In genomic region chr4:63922146-63922545, GRCh38 we compare ENCODE assay signal across 25 cellular contexts.
"Had no signal": no experiment of that assay in that cellular context is flagged by ENCODE, and none has a peak within 500 bp of the region (broad histone marks: within the 10 kb centered on the region; RNA-seq: fewer than 3 reads in every experiment).

No MANE protein-coding gene starts in this region.

- ATAC-seq: activated CD4-positive, CD25-positive, alpha-beta regulatory T cell treated with anti-CD3 and anti-CD28 coated beads, Interleukin-2, amount 50 U/mL, for 24 hours; activated CD8-positive, alpha-beta T cell treated with anti-CD3 and anti-CD28 coated beads for 36 hours; activated T-cell treated with anti-CD3 and anti-CD28 coated beads, Interleukin-2, amount 50 U/mL, for 72 hours; K562; PC-3 had no signal

- H3K9me3 ChIP-seq: SJSA1 had no signal

- FAIRE-seq: K562, RCC 7860 had no signal

- H3K4me3 ChIP-seq: cardiac muscle cell, K562, SJSA1 had no signal

- H3K27ac ChIP-seq: brain microvascular endothelial cell, cardiac muscle cell, SJSA1, WERI-Rb-1 had no signal

- H3K4me1 ChIP-seq: SJSA1 had no signal

- H3K36me3 ChIP-seq: brain microvascular endothelial cell, cardiac muscle cell, SJSA1, WERI-Rb-1 had no signal

- H3K27me3 ChIP-seq: brain microvascular endothelial cell, cardiac muscle cell, SJSA1 had no signal

- DNase-seq: activated CD4-positive, alpha-beta T cell treated with anti-CD3 and anti-CD28 coated beads for 4 hours; activated CD8-positive, alpha-beta memory T cell treated with anti-CD3 and anti-CD28 coated beads, Interleukin-2, amount 50 U/mL, for 4 hours; activated CD8-positive, alpha-beta T cell treated with anti-CD3 and anti-CD28 coated beads for 36 hours; activated gamma-delta T cell treated with Interleukin-2 at 50 U/mL for 16 hours; activated naive CD4-positive, alpha-beta T cell treated with anti-CD3 and anti-CD28 coated beads, Interleukin-2, amount 10 ng/mL, durations not matched to agents 7 days and 5 days; activated naive CD8-positive, alpha-beta T cell treated with anti-CD3 and anti-CD28 coated beads for 36 hours; activated T-cell treated with anti-CD3 and anti-CD28 coated beads, Interleukin-2, amount 50 U/mL, for 72 hours; brain microvascular endothelial cell; cerebellar nuclear complex; Karpas-422; NCI-H1048; NCI-H1694 treated with DMSO at 0.1 percent for 48 hours; NCI-H2029 treated with DMSO at 0.1 percent for 48 hours; NCI-H2171; NCI-H2227 treated with DMSO at 0.1 percent for 48 hours; NCI-H510A treated with DMSO at 0.1 percent for 48 hours; NCI-H69; PC-3; T-helper 1 cell; WERI-Rb-1 had no signal
